In the genomic region with DNA sequence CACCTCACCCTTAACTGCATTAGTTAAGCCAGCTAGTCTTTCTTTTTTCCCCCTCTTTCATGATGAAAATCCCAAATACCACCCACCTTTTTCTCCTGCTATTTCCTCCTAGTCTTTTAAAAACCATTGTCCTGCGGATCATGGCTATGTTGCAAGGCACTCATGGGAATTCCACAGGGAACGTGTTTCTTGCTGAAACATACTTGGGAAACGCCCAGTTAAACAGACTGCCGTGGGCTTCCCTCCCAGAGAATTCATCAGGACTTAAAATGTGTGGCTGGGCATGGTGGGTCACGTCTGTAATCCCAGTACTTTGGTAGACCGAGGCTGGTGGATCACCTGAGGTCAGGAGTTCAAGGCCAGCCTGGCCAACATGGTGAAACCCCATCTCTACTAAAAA, we compare ENCODE assay signal across 32 cellular contexts. TPM values are rescaled to one million over a fixed set of nuclear protein-coding genes. Genes with fewer than 3 reads are reported as not detected.
"Had no signal": no experiment of that assay in that cellular context is flagged by ENCODE, and none has a peak within 500 bp of the region (broad histone marks: within the 10 kb centered on the region; RNA-seq: fewer than 3 reads in every experiment).

No MANE protein-coding gene starts in this region.

- H3K4me3 ChIP-seq: ascending aorta, gastroesophageal sphincter, hepatocyte, neural progenitor cell, sigmoid colon, smooth muscle cell, testis, transverse colon had no signal

- H3K27me3 ChIP-seq: ascending aorta, hepatocyte, neural progenitor cell, sigmoid colon, testis, transverse colon had no signal

- H3K4me2 ChIP-seq: hepatocyte, neural progenitor cell, smooth muscle cell had no signal

- H3K9me3 ChIP-seq: ascending aorta, gastroesophageal sphincter, sigmoid colon, testis, transverse colon had no signal

- H3K27ac ChIP-seq: ascending aorta, gastroesophageal sphincter, hepatocyte, neural progenitor cell, sigmoid colon, testis, transverse colon, WERI-Rb-1 had no signal

- DNase-seq: activated CD4-positive, alpha-beta memory T cell treated with anti-CD3 and anti-CD28 coated beads for 36 hours; activated CD4-positive, alpha-beta T cell treated with anti-CD3 and anti-CD28 coated beads for 48 hours; activated CD8-positive, alpha-beta memory T cell treated with anti-CD3 and anti-CD28 coated beads, Interleukin-2, amount 50 U/mL, for 4 hours; activated effector memory CD4-positive, alpha-beta T cell treated with anti-CD3 and anti-CD28 coated beads, Interleukin-2, amount 50 U/mL, for 16 hours; activated naive CD4-positive, alpha-beta T cell treated with anti-CD3 and anti-CD28 coated beads, Interleukin-2, amount 10 ng/mL, durations not matched to agents 7 days and 5 days; activated naive CD8-positive, alpha-beta T cell treated with anti-CD3 and anti-CD28 coated beads, Interleukin-2, amount 10 ng/mL, durations not matched to agents 7 days and 5 days; activated T-cell treated with anti-CD3 and anti-CD28 coated beads, Interleukin-2, amount 50 U/mL, for 1 hour; caudate nucleus; cortex of kidney; effector memory CD8-positive, alpha-beta T cell; islet precursor cell; midbrain; naive thymus-derived CD4-positive, alpha-beta T cell; occipital lobe; sigmoid colon; stimulated activated CD4-positive, alpha-beta T cell treated with anti-CD3 and anti-CD28 coated beads, Interleukin-1b, Interleukin-23, amount 100 ng/mL, for 48 hours; stimulated activated naive CD4-positive, alpha-beta T cell; T-helper 17 cell; T1000; testis; transverse colon; WERI-Rb-1 had no signal

- ATAC-seq: activated CD4-positive, CD25-positive, alpha-beta regulatory T cell treated with anti-CD3 and anti-CD28 coated beads, Interleukin-2, amount 50 U/mL, for 24 hours; effector memory CD8-positive, alpha-beta T cell; gastroesophageal sphincter; naive thymus-derived CD4-positive, alpha-beta T cell; T-helper 17 cell had no signal

- H3K79me2 ChIP-seq: hepatocyte had no signal

- H3K36me3 ChIP-seq: ascending aorta, gastroesophageal sphincter, neural progenitor cell, sigmoid colon, transverse colon, WERI-Rb-1 had no signal

- H2AFZ ChIP-seq: hepatocyte, neural progenitor cell had no signal

- H3K4me1 ChIP-seq: ascending aorta, gastroesophageal sphincter, sigmoid colon, testis had no signal

RNA-seq across cellular contexts. Expression of a gene that starts 32.2 kb away (rescaled TPM):
- total RNA-seq: activated CD4-positive, alpha-beta memory T cell treated with anti-CD3 and anti-CD28 coated beads for 36 hours; activated CD8-positive, alpha-beta memory T cell treated with anti-CD3 and anti-CD28 coated beads for 36 hours; chondrocyte; endothelial cell of umbilical vein; occipital lobe had no signal
- polyA plus RNA-seq: naive thymus-derived CD4-positive, alpha-beta T cell had no signal

RNA-seq across cellular contexts. Expression of a gene that starts 44.7 kb away (rescaled TPM):
- total RNA-seq: activated CD4-positive, alpha-beta memory T cell treated with anti-CD3 and anti-CD28 coated beads for 36 hours; activated CD8-positive, alpha-beta memory T cell treated with anti-CD3 and anti-CD28 coated beads for 36 hours; activated naive CD8-positive, alpha-beta T cell treated with anti-CD3 and anti-CD28 coated beads, Interleukin-2, amount 10 ng/mL, durations not matched to agents 7 days and 5 days; activated T-helper 1 cell treated with anti-CD3 and anti-CD28 coated beads, Interleukin-12 subunit alpha, Interleukin-12 subunit beta, Interleukin-2, Interleukin-4 antibody, amounts not matched to agents 30 ng/mL and 10 ng/mL and 1 ng/mL, durations not matched to agents 14 hours and 24 hours and 36 hours; naive thymus-derived CD4-positive, alpha-beta T cell; T-helper 17 cell had no signal
- polyA plus RNA-seq: naive thymus-derived CD4-positive, alpha-beta T cell had no signal
